Comparison of ENCODE assay signal across 1 cellular context in the genomic region with DNA sequence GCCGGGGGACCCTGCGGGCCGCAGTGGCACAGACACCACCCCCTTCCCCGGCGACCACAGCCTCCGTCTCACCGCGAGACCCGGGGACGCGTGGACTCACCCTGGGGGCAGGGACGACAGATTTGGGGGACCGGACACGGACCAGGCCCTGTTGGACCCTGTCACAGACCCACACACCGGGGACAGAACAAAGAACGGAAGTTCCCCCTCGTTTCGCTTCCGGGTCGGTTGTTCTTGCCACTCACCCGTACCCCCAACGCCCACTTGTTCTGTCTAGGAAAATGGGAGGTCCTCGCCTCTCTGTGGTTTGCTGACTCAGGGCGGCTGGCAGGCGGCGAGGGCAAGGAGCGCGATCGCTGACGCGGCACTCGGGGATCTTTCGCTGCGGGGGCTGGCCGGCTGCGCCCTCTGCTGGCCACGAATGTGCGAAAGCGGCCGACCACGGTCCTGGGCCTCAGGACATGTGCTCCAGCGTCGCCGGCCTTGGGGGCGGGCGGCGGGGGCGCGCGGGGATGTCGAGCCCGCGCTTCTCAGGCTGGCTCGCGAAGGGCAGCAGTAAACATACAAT.
A peak's percentile ranks its signal among the peaks of the same experiment; 100 is the strongest.
TF ChIP-seq lines count a peak whose summit lies in the region.

A gene (minus strand): TSS at position 189 of the 568 bp plus-strand sequence. CDS start 4,366 bp downstream, outside the sequence.

TF ChIP-seq in H1, 55 proteins besides CTCF, POLR2A, EP300 and RAD21 (continued from another document):
- TF ChIP-seq TAF1 (IDR thresholded peaks at IDR 0.05; ENCODE audit: low read depth, low read length) = peak; percentile 93
- TF ChIP-seq GTF2F1 (IDR thresholded peaks at IDR 0.05; ENCODE audit: borderline replicate concordance, low read depth, low read length) = 0 out of 2 replicates have a peak, but pooled peaks have one; percentile 68
- TF ChIP-seq KDM5A (IDR thresholded peaks at IDR 0.05; ENCODE audit: low read length) = peak; percentile 78; the same call in 1 of the 2 replicates
- TF ChIP-seq JUND (IDR thresholded peaks at IDR 0.05; ENCODE audit: low read length) = peak; percentile 79
- no peak; the same call in 1 of the 2 replicates for TF ChIP-seq SP4 (IDR thresholded peaks at IDR 0.05; ENCODE audit: low read length)
- TF ChIP-seq RFX5 (IDR thresholded peaks at IDR 0.05; ENCODE audit: borderline replicate concordance, low read depth, low read length) = no peak
- peak; percentile 34; the same call in 1 of the 2 replicates for TF ChIP-seq SIX5 (IDR thresholded peaks at IDR 0.05; ENCODE audit: low read depth, low read length)
- peak; percentile 79 for TF ChIP-seq NANOG (IDR thresholded peaks at IDR 0.05; ENCODE audit: insufficient read depth, low read depth, low read length, poor library complexity, severe bottlenecking)
- TF ChIP-seq BACH1 (IDR thresholded peaks at IDR 0.05; ENCODE audit: low read length) = peak; percentile 100
- no peak for TF ChIP-seq ZNF274 (IDR thresholded peaks at IDR 0.05; ENCODE audit: borderline replicate concordance, extremely low read depth, low read length)
- TF ChIP-seq SIRT6 (IDR thresholded peaks at IDR 0.05; ENCODE audit: low read length) = no peak
- no peak for TF ChIP-seq JUN (IDR thresholded peaks at IDR 0.05; ENCODE audit: low read depth, low read length)
- TF ChIP-seq, protein P1, sequence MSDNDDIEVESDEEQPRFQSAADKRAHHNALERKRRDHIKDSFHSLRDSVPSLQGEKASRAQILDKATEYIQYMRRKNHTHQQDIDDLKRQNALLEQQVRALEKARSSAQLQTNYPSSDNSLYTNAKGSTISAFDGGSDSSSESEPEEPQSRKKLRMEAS (IDR thresholded peaks at IDR 0.05) = peak; percentile 99
- peak; percentile 90 for TF ChIP-seq CREB1 (IDR thresholded peaks at IDR 0.05)
- peak; percentile 96 for TF ChIP-seq SP2 (IDR thresholded peaks at IDR 0.05; ENCODE audit: low read length)
- TF ChIP-seq PHF8 (conservative IDR thresholded peaks at IDR 0.05; ENCODE audit: low read depth, low read length) = peak; percentile 93; the same call in 1 of the 2 replicates
- TF ChIP-seq, protein P2, sequence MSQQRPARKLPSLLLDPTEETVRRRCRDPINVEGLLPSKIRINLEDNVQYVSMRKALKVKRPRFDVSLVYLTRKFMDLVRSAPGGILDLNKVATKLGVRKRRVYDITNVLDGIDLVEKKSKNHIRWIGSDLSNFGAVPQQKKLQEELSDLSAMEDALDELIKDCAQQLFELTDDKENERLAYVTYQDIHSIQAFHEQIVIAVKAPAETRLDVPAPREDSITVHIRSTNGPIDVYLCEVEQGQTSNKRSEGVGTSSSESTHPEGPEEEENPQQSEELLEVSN (IDR thresholded peaks at IDR 0.05) = peak; percentile 92
- TF ChIP-seq CEBPB (IDR thresholded peaks at IDR 0.05; ENCODE audit: low read depth, low read length) = no peak
- peak; percentile 99 for TF ChIP-seq MAFK (IDR thresholded peaks at IDR 0.05; ENCODE audit: low read depth, low read length)
- TF ChIP-seq HDAC2 (IDR thresholded peaks at IDR 0.05; ENCODE audit: borderline replicate concordance in 1 of 2, low read depth in 2 of 2, low read length in 2 of 2) = peak; percentile 58 to 61; a peak in 2 of 4 replicates
- no peak for TF ChIP-seq TEAD4 (IDR thresholded peaks at IDR 0.05; ENCODE audit: low read depth, low read length)
- TF ChIP-seq TBP (IDR thresholded peaks at IDR 0.05; ENCODE audit: low read depth, low read length) = peak; percentile 90
- TF ChIP-seq RXRA (IDR thresholded peaks at IDR 0.05; ENCODE audit: insufficient read depth, low read depth, low read length) = 0 out of 2 replicates have a peak, but pooled peaks have one; percentile 76
- no peak for TF ChIP-seq RBBP5 (IDR thresholded peaks at IDR 0.05; ENCODE audit: borderline replicate concordance, low read depth, low read length)
- TF ChIP-seq CTBP2 (IDR thresholded peaks at IDR 0.05; ENCODE audit: borderline replicate concordance, insufficient read depth, insufficient read length, low read length) = no peak
- TF ChIP-seq POLR2AphosphoS5 (IDR thresholded peaks at IDR 0.05; ENCODE audit: low read depth, low read length) = peak; percentile 96
- no peak for TF ChIP-seq EZH2 (IDR thresholded peaks at IDR 0.05; ENCODE audit: low read depth, low read length, severe bottlenecking)
- no peak; the same call in 1 of the 2 replicates for TF ChIP-seq KDM1A (IDR thresholded peaks at IDR 0.05; ENCODE audit: borderline replicate concordance, low read length)
- TF ChIP-seq, protein P3, sequence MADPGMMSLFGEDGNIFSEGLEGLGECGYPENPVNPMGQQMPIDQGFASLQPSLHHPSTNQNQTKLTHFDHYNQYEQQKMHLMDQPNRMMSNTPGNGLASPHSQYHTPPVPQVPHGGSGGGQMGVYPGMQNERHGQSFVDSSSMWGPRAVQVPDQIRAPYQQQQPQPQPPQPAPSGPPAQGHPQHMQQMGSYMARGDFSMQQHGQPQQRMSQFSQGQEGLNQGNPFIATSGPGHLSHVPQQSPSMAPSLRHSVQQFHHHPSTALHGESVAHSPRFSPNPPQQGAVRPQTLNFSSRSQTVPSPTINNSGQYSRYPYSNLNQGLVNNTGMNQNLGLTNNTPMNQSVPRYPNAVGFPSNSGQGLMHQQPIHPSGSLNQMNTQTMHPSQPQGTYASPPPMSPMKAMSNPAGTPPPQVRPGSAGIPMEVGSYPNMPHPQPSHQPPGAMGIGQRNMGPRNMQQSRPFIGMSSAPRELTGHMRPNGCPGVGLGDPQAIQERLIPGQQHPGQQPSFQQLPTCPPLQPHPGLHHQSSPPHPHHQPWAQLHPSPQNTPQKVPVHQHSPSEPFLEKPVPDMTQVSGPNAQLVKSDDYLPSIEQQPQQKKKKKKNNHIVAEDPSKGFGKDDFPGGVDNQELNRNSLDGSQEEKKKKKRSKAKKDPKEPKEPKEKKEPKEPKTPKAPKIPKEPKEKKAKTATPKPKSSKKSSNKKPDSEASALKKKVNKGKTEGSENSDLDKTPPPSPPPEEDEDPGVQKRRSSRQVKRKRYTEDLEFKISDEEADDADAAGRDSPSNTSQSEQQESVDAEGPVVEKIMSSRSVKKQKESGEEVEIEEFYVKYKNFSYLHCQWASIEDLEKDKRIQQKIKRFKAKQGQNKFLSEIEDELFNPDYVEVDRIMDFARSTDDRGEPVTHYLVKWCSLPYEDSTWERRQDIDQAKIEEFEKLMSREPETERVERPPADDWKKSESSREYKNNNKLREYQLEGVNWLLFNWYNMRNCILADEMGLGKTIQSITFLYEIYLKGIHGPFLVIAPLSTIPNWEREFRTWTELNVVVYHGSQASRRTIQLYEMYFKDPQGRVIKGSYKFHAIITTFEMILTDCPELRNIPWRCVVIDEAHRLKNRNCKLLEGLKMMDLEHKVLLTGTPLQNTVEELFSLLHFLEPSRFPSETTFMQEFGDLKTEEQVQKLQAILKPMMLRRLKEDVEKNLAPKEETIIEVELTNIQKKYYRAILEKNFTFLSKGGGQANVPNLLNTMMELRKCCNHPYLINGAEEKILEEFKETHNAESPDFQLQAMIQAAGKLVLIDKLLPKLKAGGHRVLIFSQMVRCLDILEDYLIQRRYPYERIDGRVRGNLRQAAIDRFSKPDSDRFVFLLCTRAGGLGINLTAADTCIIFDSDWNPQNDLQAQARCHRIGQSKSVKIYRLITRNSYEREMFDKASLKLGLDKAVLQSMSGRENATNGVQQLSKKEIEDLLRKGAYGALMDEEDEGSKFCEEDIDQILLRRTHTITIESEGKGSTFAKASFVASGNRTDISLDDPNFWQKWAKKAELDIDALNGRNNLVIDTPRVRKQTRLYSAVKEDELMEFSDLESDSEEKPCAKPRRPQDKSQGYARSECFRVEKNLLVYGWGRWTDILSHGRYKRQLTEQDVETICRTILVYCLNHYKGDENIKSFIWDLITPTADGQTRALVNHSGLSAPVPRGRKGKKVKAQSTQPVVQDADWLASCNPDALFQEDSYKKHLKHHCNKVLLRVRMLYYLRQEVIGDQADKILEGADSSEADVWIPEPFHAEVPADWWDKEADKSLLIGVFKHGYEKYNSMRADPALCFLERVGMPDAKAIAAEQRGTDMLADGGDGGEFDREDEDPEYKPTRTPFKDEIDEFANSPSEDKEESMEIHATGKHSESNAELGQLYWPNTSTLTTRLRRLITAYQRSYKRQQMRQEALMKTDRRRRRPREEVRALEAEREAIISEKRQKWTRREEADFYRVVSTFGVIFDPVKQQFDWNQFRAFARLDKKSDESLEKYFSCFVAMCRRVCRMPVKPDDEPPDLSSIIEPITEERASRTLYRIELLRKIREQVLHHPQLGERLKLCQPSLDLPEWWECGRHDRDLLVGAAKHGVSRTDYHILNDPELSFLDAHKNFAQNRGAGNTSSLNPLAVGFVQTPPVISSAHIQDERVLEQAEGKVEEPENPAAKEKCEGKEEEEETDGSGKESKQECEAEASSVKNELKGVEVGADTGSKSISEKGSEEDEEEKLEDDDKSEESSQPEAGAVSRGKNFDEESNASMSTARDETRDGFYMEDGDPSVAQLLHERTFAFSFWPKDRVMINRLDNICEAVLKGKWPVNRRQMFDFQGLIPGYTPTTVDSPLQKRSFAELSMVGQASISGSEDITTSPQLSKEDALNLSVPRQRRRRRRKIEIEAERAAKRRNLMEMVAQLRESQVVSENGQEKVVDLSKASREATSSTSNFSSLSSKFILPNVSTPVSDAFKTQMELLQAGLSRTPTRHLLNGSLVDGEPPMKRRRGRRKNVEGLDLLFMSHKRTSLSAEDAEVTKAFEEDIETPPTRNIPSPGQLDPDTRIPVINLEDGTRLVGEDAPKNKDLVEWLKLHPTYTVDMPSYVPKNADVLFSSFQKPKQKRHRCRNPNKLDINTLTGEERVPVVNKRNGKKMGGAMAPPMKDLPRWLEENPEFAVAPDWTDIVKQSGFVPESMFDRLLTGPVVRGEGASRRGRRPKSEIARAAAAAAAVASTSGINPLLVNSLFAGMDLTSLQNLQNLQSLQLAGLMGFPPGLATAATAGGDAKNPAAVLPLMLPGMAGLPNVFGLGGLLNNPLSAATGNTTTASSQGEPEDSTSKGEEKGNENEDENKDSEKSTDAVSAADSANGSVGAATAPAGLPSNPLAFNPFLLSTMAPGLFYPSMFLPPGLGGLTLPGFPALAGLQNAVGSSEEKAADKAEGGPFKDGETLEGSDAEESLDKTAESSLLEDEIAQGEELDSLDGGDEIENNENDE (IDR thresholded peaks at IDR 0.05; ENCODE audit: insufficient replicate concordance, low read length) = no peak
- TF ChIP-seq, protein P4, sequence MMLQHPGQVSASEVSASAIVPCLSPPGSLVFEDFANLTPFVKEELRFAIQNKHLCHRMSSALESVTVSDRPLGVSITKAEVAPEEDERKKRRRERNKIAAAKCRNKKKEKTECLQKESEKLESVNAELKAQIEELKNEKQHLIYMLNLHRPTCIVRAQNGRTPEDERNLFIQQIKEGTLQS (IDR thresholded peaks at IDR 0.05; ENCODE audit: insufficient read depth, low read depth, low read length) = 0 out of 2 replicates have a peak, but pooled peaks have one; percentile 36
- peak; percentile 55 for TF ChIP-seq YY1 (IDR thresholded peaks at IDR 0.05; ENCODE audit: low read depth, low read length)
- TF ChIP-seq TCF12 (IDR thresholded peaks at IDR 0.05; ENCODE audit: low read depth, low read length) = no peak
- TF ChIP-seq, protein P5, sequence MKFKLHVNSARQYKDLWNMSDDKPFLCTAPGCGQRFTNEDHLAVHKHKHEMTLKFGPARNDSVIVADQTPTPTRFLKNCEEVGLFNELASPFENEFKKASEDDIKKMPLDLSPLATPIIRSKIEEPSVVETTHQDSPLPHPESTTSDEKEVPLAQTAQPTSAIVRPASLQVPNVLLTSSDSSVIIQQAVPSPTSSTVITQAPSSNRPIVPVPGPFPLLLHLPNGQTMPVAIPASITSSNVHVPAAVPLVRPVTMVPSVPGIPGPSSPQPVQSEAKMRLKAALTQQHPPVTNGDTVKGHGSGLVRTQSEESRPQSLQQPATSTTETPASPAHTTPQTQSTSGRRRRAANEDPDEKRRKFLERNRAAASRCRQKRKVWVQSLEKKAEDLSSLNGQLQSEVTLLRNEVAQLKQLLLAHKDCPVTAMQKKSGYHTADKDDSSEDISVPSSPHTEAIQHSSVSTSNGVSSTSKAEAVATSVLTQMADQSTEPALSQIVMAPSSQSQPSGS (IDR thresholded peaks at IDR 0.05; ENCODE audit: low read length) = no peak
- peak; percentile 98 for TF ChIP-seq EGR1 (IDR thresholded peaks at IDR 0.05; ENCODE audit: borderline replicate concordance, low read depth, low read length)
- TF ChIP-seq CHD1 (IDR thresholded peaks at IDR 0.05; ENCODE audit: low read depth, low read length) = no peak
- peak; percentile 42 for TF ChIP-seq KDM4A (IDR thresholded peaks at IDR 0.05; ENCODE audit: low read depth, low read length, severe bottlenecking)
- no peak for TF ChIP-seq BRCA1 (IDR thresholded peaks at IDR 0.05; ENCODE audit: low read depth, low read length)
- no peak for TF ChIP-seq BCL11A (IDR thresholded peaks at IDR 0.05; ENCODE audit: low read depth in 2 of 2, low read length in 2 of 2)
- no peak for TF ChIP-seq HDAC6 (IDR thresholded peaks at IDR 0.05; ENCODE audit: low read depth, low read length)
- no peak for TF ChIP-seq SUZ12 (IDR thresholded peaks at IDR 0.05; ENCODE audit: low read length)
- TF ChIP-seq, protein P6, sequence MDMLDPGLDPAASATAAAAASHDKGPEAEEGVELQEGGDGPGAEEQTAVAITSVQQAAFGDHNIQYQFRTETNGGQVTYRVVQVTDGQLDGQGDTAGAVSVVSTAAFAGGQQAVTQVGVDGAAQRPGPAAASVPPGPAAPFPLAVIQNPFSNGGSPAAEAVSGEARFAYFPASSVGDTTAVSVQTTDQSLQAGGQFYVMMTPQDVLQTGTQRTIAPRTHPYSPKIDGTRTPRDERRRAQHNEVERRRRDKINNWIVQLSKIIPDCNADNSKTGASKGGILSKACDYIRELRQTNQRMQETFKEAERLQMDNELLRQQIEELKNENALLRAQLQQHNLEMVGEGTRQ (IDR thresholded peaks at IDR 0.05; ENCODE audit: low read length) = peak; percentile 30; the same call in 1 of the 2 replicates
- peak; percentile 88 to 93; a peak in 3 of 4 replicates for TF ChIP-seq SIN3A (conservative IDR thresholded peaks at IDR 0.05 in 1 of 2, IDR thresholded peaks at IDR 0.05 in 1 of 2; ENCODE audit: low read depth in 1 of 2, low read length in 2 of 2)
- TF ChIP-seq POU5F1 (IDR thresholded peaks at IDR 0.05; ENCODE audit: low read depth, low read length) = no peak
- no peak for TF ChIP-seq TAF7 (optimal IDR thresholded peaks at IDR 0.05; ENCODE audit: borderline replicate concordance, low read depth, low read length)
- peak; percentile 98 for TF ChIP-seq GABPA (IDR thresholded peaks at IDR 0.05; ENCODE audit: borderline replicate concordance, insufficient read depth, low read length)
- no peak for TF ChIP-seq FOSL1 (IDR thresholded peaks at IDR 0.05; ENCODE audit: insufficient read depth, low read depth, low read length)
